In genomic region chr9:16442622-16443021, GRCh38 we compare ENCODE assay signal across 15 cellular contexts.
DNase-seq lines count a peak whose midpoint lies in the region; ATAC-seq, FAIRE-seq and TF ChIP-seq lines count a peak whose summit lies in the region.
"Had no signal": no experiment of that assay in that cellular context is flagged by ENCODE, and none has a peak within 500 bp of the region (broad histone marks: within the 10 kb centered on the region; RNA-seq: fewer than 3 reads in every experiment).

No MANE protein-coding gene starts in this region.

- H4K8ac ChIP-seq in trophoblast cell (ENCODE audit: low read depth, low read length) = no peak overlapping the region

- no peak overlapping the region for H4K91ac ChIP-seq in trophoblast cell (ENCODE audit: low read depth, low read length)

- H2BK120ac ChIP-seq in trophoblast cell (ENCODE audit: insufficient read depth, low read length, poor library complexity) = no peak overlapping the region

- H2BK12ac ChIP-seq in trophoblast cell (ENCODE audit: low read length) = no peak overlapping the region

- no peak overlapping the region for H4K12ac ChIP-seq in trophoblast cell (ENCODE audit: low read depth, low read length)

- H2AFZ ChIP-seq in trophoblast cell (ENCODE audit: insufficient read depth, low read length, poor library complexity) = no peak overlapping the region

- no peak overlapping the region for H3K4me2 ChIP-seq in trophoblast cell (ENCODE audit: low read length)

- H3K79me1 ChIP-seq in trophoblast cell (ENCODE audit: low read length) = peaks cover 2% of the 10 kb centered on the region

- no peak for ATAC-seq in HG02840 (IDR thresholded peaks at IDR 0.05; ENCODE audit: low FRiP score, unreplicated experiment)

- WGBS in trophoblast cell (ENCODE audit: extremely low coverage, insufficient coverage, insufficient read length) = no CpG with 5 or more reads among the region's 8 CpGs

- H3K23ac ChIP-seq in trophoblast cell (ENCODE audit: low read length) = no peak overlapping the region

- H3K27me3 ChIP-seq in trophoblast cell (ENCODE audit: insufficient read depth, low read length) = no peaks in the 10 kb centered on the region

- DNase-seq in H54 (ENCODE audit: insufficient read length, low spot score) (no peak), SW480 (ENCODE audit: low spot score) (peak; percentile 73), fibroblast of pulmonary artery (ENCODE audit: low read depth) (peak; percentile 68), trophoblast cell (peak; percentile 70 to 76), OCI-M2 (lab: John Stamatoyannopoulos, UW; ENCODE audit: unreplicated experiment) (no peak), NCI-H82 treated with DMSO at 0.1 percent for 48 hours (lab: John Stamatoyannopoulos, UW; ENCODE audit: unreplicated experiment) (no peak)
- no peak for DNase-seq in activated CD4-positive, alpha-beta T cell treated with anti-CD3 and anti-CD28 coated beads for 4 hours
- DNase-seq: amygdala; CD4-positive, alpha-beta memory T cell; KBM-7; stimulated activated CD4-positive, alpha-beta T cell treated with anti-CD3 and anti-CD28 coated beads, Interleukin-2, amount 100 ng/mL, for 24 hours; stimulated activated naive CD4-positive, alpha-beta T cell treated with Interleukin-2 at 50 U/mL for 16 hours; T1000 had no signal

- no peak for TF ChIP-seq POLR2A in H54 (IDR thresholded peaks at IDR 0.05; ENCODE audit: low read depth, low read length)

- peaks cover 0 to 2% of the 10 kb centered on the region in 2 experiments for H3K4me1 ChIP-seq in trophoblast cell (ENCODE audit: control insufficient read depth in 1 of 2, insufficient read depth in 2 of 2, low read length in 2 of 2)
- H3K4me1 ChIP-seq: HAP-1 had no signal

- H3K79me2 ChIP-seq in trophoblast cell (ENCODE audit: control insufficient read depth, insufficient read depth, low read length, poor library complexity) = no peaks in the 10 kb centered on the region

- no peak overlapping the region for H3K14ac ChIP-seq in trophoblast cell (ENCODE audit: low read length)

- no peaks in the 10 kb centered on the region for H3K36me3 ChIP-seq in trophoblast cell (ENCODE audit: control insufficient read depth in 1 of 2, insufficient read depth in 2 of 2, low read length in 2 of 2)
- H3K36me3 ChIP-seq: HAP-1 had no signal

- H3K4ac ChIP-seq in trophoblast cell (ENCODE audit: low read depth, low read length) = no peak overlapping the region

- no peak overlapping the region for H3K18ac ChIP-seq in trophoblast cell (ENCODE audit: low read length)

- H3K9me3 ChIP-seq in trophoblast cell (ENCODE audit: insufficient read depth, low read depth, low read length) = no peaks in the 10 kb centered on the region
- H3K9me3 ChIP-seq: HAP-1 had no signal

- H3K27ac ChIP-seq in trophoblast cell (ENCODE audit: low read depth, low read length) = peak overlapping the region; percentile 16

- no peak overlapping the region for H3K9ac ChIP-seq in trophoblast cell (ENCODE audit: low read length)

- H2BK5ac ChIP-seq in trophoblast cell (ENCODE audit: low read depth, low read length, poor library complexity) = no peak overlapping the region

- peak; percentile 95 for FAIRE-seq in H54 (lab: Jason Lieb, UNC)

- TF ChIP-seq CTCF in fibroblast of pulmonary artery (IDR thresholded peaks at IDR 0.05; ENCODE audit: low read length, missing control alignments) = no peak

- H3K4me3 ChIP-seq in fibroblast of pulmonary artery (replicated peaks; ENCODE audit: low read depth, low read length) (no peak overlapping the region), trophoblast cell (ENCODE audit: low read depth, low read length) (no peak overlapping the region)
- H3K4me3 ChIP-seq: HAP-1 had no signal

- H2AK5ac ChIP-seq in trophoblast cell (ENCODE audit: low read length) = no peak overlapping the region

Comparison
In these comparisons a context has a peak if more than half of its experiments do, and no peak if none do; other contexts are left out.
1. DNase-seq: peak in SW480 (single experiment), fibroblast of pulmonary artery (single experiment) and trophoblast cell (2 of 2); none in H54 (single experiment), OCI-M2 (single experiment), NCI-H82 treated with DMSO at 0.1 percent for 48 hours (single experiment) and activated CD4-positive, alpha-beta T cell treated with anti-CD3 and anti-CD28 coated beads for 4 hours (0 of 2).